9 cellular contexts compared by ENCODE assay signal in the genomic region with DNA sequence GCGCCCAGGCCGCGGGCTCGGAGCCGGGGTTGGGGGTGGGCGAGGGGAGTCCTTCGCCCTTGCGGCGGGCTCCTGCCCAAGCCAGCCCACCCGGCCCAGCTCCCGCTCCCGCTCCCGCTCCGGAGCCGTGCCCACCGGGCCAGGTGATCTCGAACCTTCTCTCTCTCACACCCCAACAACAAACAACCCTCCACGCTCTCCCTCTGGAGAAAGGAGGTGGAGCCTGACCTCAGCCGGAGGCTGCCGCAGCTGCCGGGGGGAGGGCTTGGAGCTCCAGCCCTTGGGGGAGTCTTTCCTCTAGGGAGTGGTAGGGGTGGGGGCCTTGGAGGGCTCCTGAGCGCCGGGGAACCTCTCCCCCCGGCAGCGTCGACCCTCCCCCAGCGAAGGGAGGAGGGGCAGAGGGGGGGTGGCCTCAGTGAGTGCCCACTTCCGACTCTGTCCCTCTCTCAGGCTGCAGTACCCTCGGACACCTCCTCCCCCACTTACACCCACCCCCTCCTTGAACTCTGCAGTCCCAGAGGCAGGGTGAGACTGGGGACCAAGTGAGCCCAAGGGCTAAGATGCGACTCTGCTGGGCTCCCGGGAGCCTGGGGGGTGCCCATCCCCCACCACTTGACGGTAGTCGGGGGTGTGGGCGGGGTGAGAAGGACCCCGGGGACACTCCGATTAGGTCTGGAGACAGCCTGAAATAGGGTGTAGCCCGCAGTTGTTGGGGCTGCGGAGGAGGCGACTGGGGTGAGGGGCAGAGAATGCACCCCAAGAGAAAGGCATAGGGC. TPM values are rescaled to one million over a fixed set of nuclear protein-coding genes. Genes with fewer than 3 reads are reported as not detected.
A peak's percentile ranks its signal among the peaks of the same experiment; 100 is the strongest.
DNase-seq lines count a peak whose midpoint lies in the region; ATAC-seq and TF ChIP-seq lines count a peak whose summit lies in the region.
"Had no signal": no experiment of that assay in that cellular context is flagged by ENCODE, and none has a peak within 500 bp of the region (broad histone marks: within the 10 kb centered on the region; RNA-seq: fewer than 3 reads in every experiment).

No MANE protein-coding gene starts in this region.

- in situ Hi-C loops in ACHN (cut with HindIII; ENCODE audit: low pct_ligation_motif_present, low pct_unique_long_range_greater_than_20kb, low sequenced_read_pairs), result no loop called here
- in situ Hi-C loops in brain microvascular endothelial cell (cut with HindIII; ENCODE audit: low pct_ligation_motif_present, low sequenced_read_pairs), result no loop called here

- no peak overlapping the region for H2BK15ac ChIP-seq in H9 (ENCODE audit: low read depth, low read length)

- peak overlapping the region; percentile 80 for H3K4me2 ChIP-seq in H9 (ENCODE audit: insufficient read depth, insufficient read length, low read length)

- H3K27ac Mint-ChIP-seq in H9, result peak overlapping the region in 1 of 3 experiments; percentile 57; a peak in 1 of 7 replicates
- H3K27ac Mint-ChIP-seq in mesothelial cell of epicardium, result no peak overlapping the region

- H3K56ac ChIP-seq in H9 (ENCODE audit: insufficient read length, low read depth, low read length), result no peak overlapping the region

- DNase-seq in ACHN (peak; percentile 12), H9 (no peak), brain microvascular endothelial cell (no peak), mesothelial cell of epicardium (ENCODE audit: low spot score in 2 of 2, unreplicated experiment in 2 of 2) (no peak)

- H3K9me3 Mint-ChIP-seq in H9 (no peaks in the 10 kb centered on the region; a peak in 1 of 5 replicates), mesothelial cell of epicardium (no peaks in the 10 kb centered on the region)

- H3K4me3 ChIP-seq in brain microvascular endothelial cell (ENCODE audit: low read depth, low read length), result peak overlapping the region; percentile 31

- H3K18ac ChIP-seq in H9 (ENCODE audit: insufficient read length, low read depth, low read length), result no peak overlapping the region

- no peak overlapping the region for H3K14ac ChIP-seq in H9 (ENCODE audit: insufficient read depth, low read length)

- peaks cover 8% of the 10 kb centered on the region for H3K4me1 ChIP-seq in H9 (ENCODE audit: insufficient read depth, low read length)

- peaks cover 47% of the 10 kb centered on the region for H3K23me2 ChIP-seq in H9 (ENCODE audit: insufficient read length, low read depth, low read length, poor library complexity, severe bottlenecking)

- WGBS in H9 (ENCODE audit: extremely low coverage, insufficient read length, low lambda C conversion rate), result no CpG with 5 or more reads among the region's 39 CpGs

- H2AK5ac ChIP-seq in H9 (ENCODE audit: insufficient read length, low read length), result no peak overlapping the region

- no peaks in the 10 kb centered on the region for H3K9me3 ChIP-seq in H9 (ENCODE audit: control insufficient read depth, low read depth, low read length)
- H3K9me3 ChIP-seq: thyroid gland had no signal

- no peak overlapping the region for H3K9ac ChIP-seq in H9 (ENCODE audit: extremely low read depth, insufficient read length, low read length)

- no peak overlapping the region for H2BK120ac ChIP-seq in H9 (ENCODE audit: low read depth, low read length, poor library complexity, severe bottlenecking)

- H3K27me3 Mint-ChIP-seq in H9 (ENCODE audit: low read depth) (peaks cover 51% of the 10 kb centered on the region), mesothelial cell of epicardium (ENCODE audit: low read depth) (peaks cover 78% of the 10 kb centered on the region)

- no peak overlapping the region for H3K23ac ChIP-seq in H9 (ENCODE audit: insufficient read length, low read depth, low read length)

- no peak overlapping the region for H4K5ac ChIP-seq in H9 (ENCODE audit: insufficient read length, low read depth, low read length)

- no peak overlapping the region for H4K91ac ChIP-seq in H9 (ENCODE audit: insufficient read length, low read depth, low read length)

- H3K79me2 ChIP-seq in H9 (ENCODE audit: insufficient read depth, low read length), result no peaks in the 10 kb centered on the region

- no peak overlapping the region for H4K8ac ChIP-seq in H9 (replicated peaks; ENCODE audit: insufficient read length, low read depth, low read length)

- ATAC-seq in GM18868 (IDR thresholded peaks at IDR 0.05; ENCODE audit: unreplicated experiment) (no peak), HG02763 (IDR thresholded peaks at IDR 0.05; ENCODE audit: unreplicated experiment) (no peak), HG02970 (IDR thresholded peaks at IDR 0.05; ENCODE audit: low FRiP score, unreplicated experiment) (no peak), GM19452 (IDR thresholded peaks at IDR 0.05; ENCODE audit: unreplicated experiment) (no peak)

- H2BK5ac ChIP-seq in H9 (ENCODE audit: insufficient read length, low read length), result no peak overlapping the region

- H3K27me3 ChIP-seq in H9 (ENCODE audit: insufficient read depth, low read length) (peaks cover 11% of the 10 kb centered on the region; the same call in 1 of the 2 replicates), brain microvascular endothelial cell (replicated peaks) (peaks cover 42% of the 10 kb centered on the region)
- H3K27me3 ChIP-seq: thyroid gland had no signal

- no peaks in the 10 kb centered on the region; a peak in 1 of 7 replicates for H3K36me3 Mint-ChIP-seq in H9 (ENCODE audit: insufficient read depth in 1 of 3, low read depth in 3 of 3)
- H3K36me3 Mint-ChIP-seq in mesothelial cell of epicardium, result peaks cover 1% of the 10 kb centered on the region

- no peak overlapping the region for H2BK12ac ChIP-seq in H9 (ENCODE audit: insufficient read length, low read depth, low read length)

- TF ChIP-seq CTCF in H9 (conservative IDR thresholded peaks at IDR 0.05) (no peak), brain microvascular endothelial cell (IDR thresholded peaks at IDR 0.05; ENCODE audit: low read depth, low read length, missing control alignments) (no peak), mesothelial cell of epicardium (IDR thresholded peaks at IDR 0.05; ENCODE audit: unreplicated experiment) (no peak)

- H3K79me1 ChIP-seq in H9 (ENCODE audit: insufficient read depth, low read depth, low read length, poor library complexity, severe bottlenecking), result no peaks in the 10 kb centered on the region

- no peaks in the 10 kb centered on the region for H4K20me1 ChIP-seq in H9 (ENCODE audit: control insufficient read depth, insufficient read depth, insufficient read length)

- H3T11ph ChIP-seq in H9 (ENCODE audit: low read length), result no peak overlapping the region

- no peak overlapping the region for H2AFZ ChIP-seq in H9 (ENCODE audit: low read length)

- peaks cover 39 to 41% of the 10 kb centered on the region in 2 experiments for H3K4me1 Mint-ChIP-seq in H9
- H3K4me1 Mint-ChIP-seq in mesothelial cell of epicardium, result peaks cover 42% of the 10 kb centered on the region

- H3K4me3 Mint-ChIP-seq in H9 (peak overlapping the region; percentile 93 to 96), mesothelial cell of epicardium (peak overlapping the region; percentile 70)

- H3K27ac ChIP-seq in H9 (ENCODE audit: insufficient read length, low read depth, low read length), result no peak overlapping the region
- no peak overlapping the region for H3K27ac ChIP-seq in brain microvascular endothelial cell
- H3K27ac ChIP-seq: thyroid gland had no signal

- no peaks in the 10 kb centered on the region for H3K36me3 ChIP-seq in brain microvascular endothelial cell (replicated peaks)
- H3K36me3 ChIP-seq: thyroid gland had no signal

- no peak overlapping the region for H2BK20ac ChIP-seq in H9 (ENCODE audit: low read depth, low read length, poor library complexity, severe bottlenecking)

- H3K4ac ChIP-seq in H9 (ENCODE audit: low read depth, low read length), result no peak overlapping the region

RNA-seq across cellular contexts. Expression of a gene that starts 4.4 kb away (rescaled TPM):
- 52.9 and 54.1 TPM in 2 replicates for total RNA-seq in H9 (2021)
- 23.8 to 25.0 TPM (median 23.9 TPM) in 3 replicates for total RNA-seq in mesothelial cell of epicardium

RNA-seq across cellular contexts. Expression of a gene that starts 30.7 kb away (rescaled TPM):
- total RNA-seq in H9 (2021) (86.7 and 93.1 TPM in 2 replicates), mesothelial cell of epicardium (101 to 117 TPM (median 104 TPM) in 3 replicates)

RNA-seq across cellular contexts. Expression of a gene that starts 34.5 kb away (rescaled TPM):
- total RNA-seq in H9 (2021), result 24.4 and 25.7 TPM in 2 replicates
- 39.2 to 41.9 TPM (median 40.4 TPM) in 3 replicates for total RNA-seq in mesothelial cell of epicardium

RNA-seq across cellular contexts. Expression of a gene that starts 53.8 kb away (rescaled TPM):
- total RNA-seq in H9 (2021) (53.9 TPM in 2 replicates), mesothelial cell of epicardium (29.9 to 34.6 TPM (median 31.1 TPM) in 3 replicates)
